In genomic region chr13:51594432-51594831, GRCh38 we compare ENCODE assay signal across 26 cellular contexts.
"Had no signal": no experiment of that assay in that cellular context is flagged by ENCODE, and none has a peak within 500 bp of the region (broad histone marks: within the 10 kb centered on the region; RNA-seq: fewer than 3 reads in every experiment).

No MANE protein-coding gene starts in this region.

- H3K27me3 ChIP-seq: right atrium auricular region, testis, tibial artery, upper lobe of left lung had no signal

- H3K36me3 Mint-ChIP-seq: immature natural killer cell; mesothelial cell of epicardium; naive B cell; natural killer cell treated with Interleukin-12 subunit alpha and Interleukin-12 subunit beta and Interleukin-15 and Interleukin-18, amount 100 ng/mL, for 72 hours; stimulated activated effector memory CD8-positive, alpha-beta T cell treated with anti-CD3 and anti-CD28 coated beads, Interleukin-12 subunit alpha, Interleukin-12 subunit beta, amount 100 ng/mL, for 72 hours had no signal

- ATAC-seq: effector memory CD8-positive, alpha-beta T cell; left ventricle myocardium superior; lower lobe of right lung; mucosa of descending colon; natural killer cell treated with Interleukin-12 subunit alpha and Interleukin-12 subunit beta and Interleukin-15 and Interleukin-18, amount 100 ng/mL, for 72 hours; sciatic nerve; stimulated activated effector memory CD8-positive, alpha-beta T cell treated with anti-CD3 and anti-CD28 coated beads, Interleukin-12 subunit alpha, Interleukin-12 subunit beta, amount 100 ng/mL, for 72 hours; stimulated activated naive CD8-positive, alpha-beta T cell treated with anti-CD3 and anti-CD28 coated beads, Interleukin-15, Interleukin-2, amounts not matched to agents 100 U/mL and 50 U/mL, for 24 hours had no signal

- H3K27ac ChIP-seq: coronary artery, lower lobe of right lung, prostate gland, right atrium auricular region, testis, tibial artery, upper lobe of left lung had no signal

- DNase-seq: dermis blood vessel endothelial cell; effector memory CD8-positive, alpha-beta T cell; hypothalamus; immature natural killer cell; islet precursor cell; left ventricle myocardium superior; lower lobe of right lung; mucosa of descending colon; naive B cell; stimulated activated CD4-positive, alpha-beta T cell treated with anti-CD3 and anti-CD28 coated beads, Interleukin-12 subunit alpha, Interleukin-12 subunit beta, amount 100 ng/mL, for 4 hours; stimulated activated CD4-positive, alpha-beta T cell treated with anti-CD3 and anti-CD28 coated beads, Interleukin-2, amount 100 ng/mL, for 24 hours; stimulated activated CD4-positive, alpha-beta T cell treated with anti-CD3 and anti-CD28 coated beads, Interleukin-4, amount 100 ng/mL, for 24 hours; stimulated activated naive CD8-positive, alpha-beta T cell treated with anti-CD3 and anti-CD28 coated beads, Interleukin-15, Interleukin-2, amounts not matched to agents 100 U/mL and 50 U/mL, for 24 hours; substantia nigra; testis; tibial artery; upper lobe of left lung had no signal

- H3K36me3 ChIP-seq: lower lobe of right lung, prostate gland, right atrium auricular region, tibial artery, upper lobe of left lung had no signal

- H3K9me3 ChIP-seq: lower lobe of right lung, mucosa of descending colon, prostate gland, right atrium auricular region, testis, tibial artery, upper lobe of left lung had no signal

- H3K27ac Mint-ChIP-seq: immature natural killer cell; mesothelial cell of epicardium; stimulated activated effector memory CD8-positive, alpha-beta T cell treated with anti-CD3 and anti-CD28 coated beads, Interleukin-12 subunit alpha, Interleukin-12 subunit beta, amount 100 ng/mL, for 72 hours had no signal

- H3K4me2 ChIP-seq: smooth muscle cell had no signal

- H3K27me3 Mint-ChIP-seq: effector memory CD8-positive, alpha-beta T cell; naive B cell; natural killer cell treated with Interleukin-12 subunit alpha and Interleukin-12 subunit beta and Interleukin-15 and Interleukin-18, amount 100 ng/mL, for 72 hours had no signal

- H3K4me3 ChIP-seq: coronary artery, lower lobe of right lung, mucosa of descending colon, prostate gland, right atrium auricular region, smooth muscle cell, testis, tibial artery, upper lobe of left lung had no signal

- H3K4me3 Mint-ChIP-seq: effector memory CD8-positive, alpha-beta T cell; immature natural killer cell; mesothelial cell of epicardium; naive B cell; natural killer cell treated with Interleukin-12 subunit alpha and Interleukin-12 subunit beta and Interleukin-15 and Interleukin-18, amount 100 ng/mL, for 72 hours; neural crest cell; stimulated activated effector memory CD8-positive, alpha-beta T cell treated with anti-CD3 and anti-CD28 coated beads, Interleukin-12 subunit alpha, Interleukin-12 subunit beta, amount 100 ng/mL, for 72 hours had no signal
